In the genomic region with DNA sequence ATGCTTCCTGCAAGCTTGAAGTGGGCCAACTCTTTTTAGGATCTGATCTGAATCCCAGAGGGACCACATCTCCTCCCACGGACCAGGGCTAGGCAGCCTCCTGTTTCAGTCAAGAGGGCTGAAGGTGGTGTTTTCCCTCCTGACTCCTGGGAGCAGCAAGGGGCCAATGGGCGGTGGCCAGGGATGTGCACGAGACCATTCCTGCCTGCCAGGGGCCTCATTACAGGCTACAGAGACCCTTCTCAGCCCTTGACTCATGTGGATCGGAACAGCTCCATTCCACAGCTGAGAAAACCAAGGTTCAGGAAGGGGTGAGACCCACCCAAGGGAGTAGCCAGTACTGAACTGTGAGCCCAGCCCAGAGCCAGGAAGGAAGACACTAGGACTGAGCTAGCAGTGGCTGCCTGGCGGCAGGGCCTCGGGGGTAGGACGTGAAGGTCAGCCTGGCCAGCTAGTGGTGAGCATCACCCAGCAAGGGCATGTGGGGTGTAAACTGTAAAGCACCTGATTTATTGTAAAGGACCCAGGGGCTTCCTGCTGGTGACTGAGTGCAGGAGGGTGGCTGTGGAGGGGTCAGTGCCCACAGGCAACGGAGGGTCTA, we compare ENCODE assay signal across 2 cellular contexts.
TF ChIP-seq lines count a peak whose summit lies in the region.

No MANE protein-coding gene starts in this region.

TF ChIP-seq in H1, 55 proteins besides CTCF, POLR2A, EP300 and RAD21:
- TF ChIP-seq SUZ12 (IDR thresholded peaks at IDR 0.05; ENCODE audit: low read length) (no peak), NANOG (IDR thresholded peaks at IDR 0.05; ENCODE audit: insufficient read depth, low read depth, low read length, poor library complexity, severe bottlenecking) (no peak), SAP30 (IDR thresholded peaks at IDR 0.05; ENCODE audit: insufficient read depth, insufficient replicate concordance, low read length) (no peak), SP2 (IDR thresholded peaks at IDR 0.05; ENCODE audit: low read length) (no peak), HDAC6 (IDR thresholded peaks at IDR 0.05; ENCODE audit: low read depth, low read length) (no peak), GTF2F1 (IDR thresholded peaks at IDR 0.05; ENCODE audit: borderline replicate concordance, low read depth, low read length) (no peak)
- TF ChIP-seq, protein P1, sequence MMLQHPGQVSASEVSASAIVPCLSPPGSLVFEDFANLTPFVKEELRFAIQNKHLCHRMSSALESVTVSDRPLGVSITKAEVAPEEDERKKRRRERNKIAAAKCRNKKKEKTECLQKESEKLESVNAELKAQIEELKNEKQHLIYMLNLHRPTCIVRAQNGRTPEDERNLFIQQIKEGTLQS (IDR thresholded peaks at IDR 0.05; ENCODE audit: insufficient read depth, low read depth, low read length): no peak
TF ChIP-seq in H1: peak in this region for 0.

TF ChIP-seq in HEK293T, 16 proteins besides CTCF, POLR2A, EP300 and RAD21:
- TF ChIP-seq NFRKB (IDR thresholded peaks at IDR 0.05) (no peak), SP1 (IDR thresholded peaks at IDR 0.05) (no peak), LEF1 (IDR thresholded peaks at IDR 0.05; ENCODE audit: borderline replicate concordance) (no peak), HDGF (IDR thresholded peaks at IDR 0.05; ENCODE audit: borderline replicate concordance) (no peak), BHLHE40 (IDR thresholded peaks at IDR 0.05; ENCODE audit: borderline replicate concordance) (no peak), ARNT (IDR thresholded peaks at IDR 0.05) (no peak), FOXK2 (IDR thresholded peaks at IDR 0.05) (no peak), FOXA1 (IDR thresholded peaks at IDR 0.05) (no peak), TARDBP (IDR thresholded peaks at IDR 0.05) (no peak), SUZ12 (IDR thresholded peaks at IDR 0.05) (no peak), ZNF384 (IDR thresholded peaks at IDR 0.05) (no peak), FOXM1 (IDR thresholded peaks at IDR 0.05; ENCODE audit: borderline replicate concordance) (no peak), CTBP1 (IDR thresholded peaks at IDR 0.05; ENCODE audit: borderline replicate concordance) (no peak), L3MBTL2 (conservative IDR thresholded peaks at IDR 0.05) (no peak), ELF4 (IDR thresholded peaks at IDR 0.05) (no peak)
- TF ChIP-seq, protein P2, sequence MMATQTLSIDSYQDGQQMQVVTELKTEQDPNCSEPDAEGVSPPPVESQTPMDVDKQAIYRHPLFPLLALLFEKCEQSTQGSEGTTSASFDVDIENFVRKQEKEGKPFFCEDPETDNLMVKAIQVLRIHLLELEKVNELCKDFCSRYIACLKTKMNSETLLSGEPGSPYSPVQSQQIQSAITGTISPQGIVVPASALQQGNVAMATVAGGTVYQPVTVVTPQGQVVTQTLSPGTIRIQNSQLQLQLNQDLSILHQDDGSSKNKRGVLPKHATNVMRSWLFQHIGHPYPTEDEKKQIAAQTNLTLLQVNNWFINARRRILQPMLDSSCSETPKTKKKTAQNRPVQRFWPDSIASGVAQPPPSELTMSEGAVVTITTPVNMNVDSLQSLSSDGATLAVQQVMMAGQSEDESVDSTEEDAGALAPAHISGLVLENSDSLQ (IDR thresholded peaks at IDR 0.05): no peak
TF ChIP-seq in HEK293T: peak in this region for 0.
